14 cellular contexts compared by ENCODE assay signal in genomic region chr9:119369670-119370366, GRCh38. TPM values are rescaled to one million over a fixed set of nuclear protein-coding genes. Genes with fewer than 3 reads are reported as not detected.
DNase-seq lines count a peak whose midpoint lies in the region; ATAC-seq and TF ChIP-seq lines count a peak whose summit lies in the region.
"Had no signal": no experiment of that assay in that cellular context is flagged by ENCODE, and none has a peak within 500 bp of the region (broad histone marks: within the 10 kb centered on the region; RNA-seq: fewer than 3 reads in every experiment).

No MANE protein-coding gene starts in this region.

- no peak overlapping the region for H3K27ac Mint-ChIP-seq in activated CD4-positive, alpha-beta T cell treated with anti-CD3 and anti-CD28 coated beads, Interleukin-2, amount 10 ng/mL, durations not matched to agents 7 days and 5 days
- peak overlapping the region; percentile 52 to 94 (median 88) for H3K27ac Mint-ChIP-seq in brain
- no peak overlapping the region for H3K27ac Mint-ChIP-seq in activated CD4-positive, alpha-beta memory T cell treated with anti-CD3 and anti-CD28 coated beads for 36 hours
- H3K27ac Mint-ChIP-seq: activated T-helper 2 cell treated with anti-CD3 and anti-CD28 coated beads, Interferon-gamma antibody, Interleukin-2, Interleukin-4, amounts not matched to agents 10 μg/mL and 5 μg/mL and 100 μg/mL, durations not matched to agents 14 hours and 24 hours and 36 hours had no signal

- H3K36me3 ChIP-seq in kidney epithelial cell (ENCODE audit: control insufficient read depth, insufficient read depth, low read length) (no peaks in the 10 kb centered on the region), testis (ENCODE audit: low read depth, missing control alignments) (no peaks in the 10 kb centered on the region)
- H3K36me3 ChIP-seq: BLaER1 had no signal

- no peaks in the 10 kb centered on the region for H3K9me3 ChIP-seq in testis
- H3K9me3 ChIP-seq: BLaER1 had no signal

- WGBS in testis, 2 donors, result 4 to 6% methylated on average over 21 to 34 of the region's 34 CpGs

- no peaks in the 10 kb centered on the region for H3K36me3 Mint-ChIP-seq in activated CD4-positive, alpha-beta T cell treated with anti-CD3 and anti-CD28 coated beads, Interleukin-2, amount 10 ng/mL, durations not matched to agents 7 days and 5 days (ENCODE audit: low read depth)
- H3K36me3 Mint-ChIP-seq in brain, result no peaks in the 10 kb centered on the region
- peaks cover 1% of the 10 kb centered on the region for H3K36me3 Mint-ChIP-seq in activated CD4-positive, alpha-beta memory T cell treated with anti-CD3 and anti-CD28 coated beads for 36 hours

- H3K27ac ChIP-seq in testis, result no peak overlapping the region
- H3K27ac ChIP-seq: BLaER1 had no signal

- peaks cover 27% of the 10 kb centered on the region for H3K27me3 Mint-ChIP-seq in activated CD4-positive, alpha-beta T cell treated with anti-CD3 and anti-CD28 coated beads, Interleukin-2, amount 10 ng/mL, durations not matched to agents 7 days and 5 days
- H3K27me3 Mint-ChIP-seq in brain, result peaks cover 51% of the 10 kb centered on the region
- H3K27me3 Mint-ChIP-seq in activated CD4-positive, alpha-beta memory T cell treated with anti-CD3 and anti-CD28 coated beads for 36 hours, result peaks cover 33% of the 10 kb centered on the region

- H3K4me3 ChIP-seq in kidney epithelial cell (ENCODE audit: low read depth, low read length) (peak overlapping the region; percentile 52), testis (peak overlapping the region; percentile 49)
- H3K4me3 ChIP-seq: BLaER1 had no signal

- DNase-seq in activated CD4-positive, alpha-beta T cell treated with anti-CD3 and anti-CD28 coated beads, Interleukin-2, amount 10 ng/mL, durations not matched to agents 7 days and 5 days, result no peak
- no peak for DNase-seq in activated CD4-positive, alpha-beta T cell treated with anti-CD3 and anti-CD28 coated beads for 48 hours
- no peak for DNase-seq in kidney epithelial cell (ENCODE audit: low read depth)
- DNase-seq in testis, result no peak
- no peak for DNase-seq in mucosa of gallbladder (ENCODE audit: low spot score)
- DNase-seq in activated CD4-positive, alpha-beta memory T cell treated with anti-CD3 and anti-CD28 coated beads for 36 hours, result no peak
- DNase-seq: effector CD8-positive, alpha-beta T cell; KBM-7; stimulated activated naive CD4-positive, alpha-beta T cell treated with Interleukin-2 at 50 U/mL for 16 hours had no signal

- CTCF ChIA-PET in activated CD4-positive, alpha-beta T cell treated with anti-CD3 and anti-CD28 coated beads, Interleukin-2, amount 10 ng/mL, durations not matched to agents 7 days and 5 days (lab: Charles Lee), result no interaction called here
- CTCF ChIA-PET in activated CD4-positive, alpha-beta memory T cell treated with anti-CD3 and anti-CD28 coated beads for 36 hours (lab: Charles Lee), result no interaction called here

- no peak for ATAC-seq in GM19395 (IDR thresholded peaks at IDR 0.05; ENCODE audit: unreplicated experiment)

- H3K4me1 ChIP-seq in testis, result peaks cover 9% of the 10 kb centered on the region
- H3K4me1 ChIP-seq: BLaER1 had no signal

- peaks cover 6% of the 10 kb centered on the region for H3K9me3 Mint-ChIP-seq in activated CD4-positive, alpha-beta T cell treated with anti-CD3 and anti-CD28 coated beads, Interleukin-2, amount 10 ng/mL, durations not matched to agents 7 days and 5 days
- H3K9me3 Mint-ChIP-seq in brain, result peaks cover 0 to 13% (median 0%) of the 10 kb centered on the region in 5 experiments
- H3K9me3 Mint-ChIP-seq in activated CD4-positive, alpha-beta memory T cell treated with anti-CD3 and anti-CD28 coated beads for 36 hours, result peaks cover 13% of the 10 kb centered on the region
- H3K9me3 Mint-ChIP-seq: activated T-helper 2 cell treated with anti-CD3 and anti-CD28 coated beads, Interferon-gamma antibody, Interleukin-2, Interleukin-4, amounts not matched to agents 10 μg/mL and 5 μg/mL and 100 μg/mL, durations not matched to agents 14 hours and 24 hours and 36 hours had no signal

- H3K4me3 Mint-ChIP-seq in activated CD4-positive, alpha-beta T cell treated with anti-CD3 and anti-CD28 coated beads, Interleukin-2, amount 10 ng/mL, durations not matched to agents 7 days and 5 days, result peak overlapping the region; percentile 16
- H3K4me3 Mint-ChIP-seq in brain, result peak overlapping the region; percentile 91 to 97 (median 94)
- no peak overlapping the region for H3K4me3 Mint-ChIP-seq in activated CD4-positive, alpha-beta memory T cell treated with anti-CD3 and anti-CD28 coated beads for 36 hours

- POLR2A ChIA-PET in activated CD4-positive, alpha-beta T cell treated with anti-CD3 and anti-CD28 coated beads, Interleukin-2, amount 10 ng/mL, durations not matched to agents 7 days and 5 days (lab: Charles Lee), result no interaction called here
- POLR2A ChIA-PET in activated CD4-positive, alpha-beta memory T cell treated with anti-CD3 and anti-CD28 coated beads for 36 hours (lab: Charles Lee), result no interaction called here

- peaks cover 26% of the 10 kb centered on the region for H3K27me3 ChIP-seq in kidney epithelial cell (ENCODE audit: control insufficient read depth, insufficient read depth, low read length)
- H3K27me3 ChIP-seq in testis, result no peaks in the 10 kb centered on the region
- H3K27me3 ChIP-seq: BLaER1 had no signal

- TF ChIP-seq CTCF in brain (conservative IDR thresholded peaks at IDR 0.05), result no peak
- no peak for TF ChIP-seq CTCF in kidney epithelial cell (IDR thresholded peaks at IDR 0.05; ENCODE audit: insufficient read depth, low read length, poor library complexity, severe bottlenecking)
- TF ChIP-seq CTCF in testis (IDR thresholded peaks at IDR 0.05), result no peak

- no peak for TF ChIP-seq POLR2A in testis (IDR thresholded peaks at IDR 0.05)

- intact Hi-C loops in testis (cut with DNase I; ENCODE audit: low total_unique reads), result no loop called here
- intact Hi-C loops in activated CD4-positive, alpha-beta memory T cell treated with anti-CD3 and anti-CD28 coated beads for 36 hours (cut with micrococcal nuclease), result no loop called here

- H3K4me1 Mint-ChIP-seq in activated CD4-positive, alpha-beta T cell treated with anti-CD3 and anti-CD28 coated beads, Interleukin-2, amount 10 ng/mL, durations not matched to agents 7 days and 5 days, result peaks cover 3% of the 10 kb centered on the region
- peaks cover 49% of the 10 kb centered on the region for H3K4me1 Mint-ChIP-seq in brain
- peaks cover 3% of the 10 kb centered on the region for H3K4me1 Mint-ChIP-seq in activated CD4-positive, alpha-beta memory T cell treated with anti-CD3 and anti-CD28 coated beads for 36 hours (ENCODE audit: low read depth)

RNA-seq across cellular contexts. Expression of gene BRINP1, which starts 0.6 kb away (rescaled TPM):
- not detected for total RNA-seq in activated CD4-positive, alpha-beta T cell treated with anti-CD3 and anti-CD28 coated beads, Interleukin-2, amount 10 ng/mL, durations not matched to agents 7 days and 5 days
- polyA plus RNA-seq in brain (ENCODE audit: insufficient read depth, low read depth, low replicate concordance), result 25.0 TPM
- 0.29 and 0.82 TPM in 2 replicates for total RNA-seq in kidney epithelial cell
- 1 to 10 TPM; 1.2 to 1.7 TPM for total RNA-seq in testis
- 1.8 TPM for polyA plus RNA-seq in testis (ENCODE audit: insufficient read depth, low read depth, low replicate concordance)
- 0.46 TPM for total RNA-seq in mucosa of gallbladder
- total RNA-seq in activated CD4-positive, alpha-beta memory T cell treated with anti-CD3 and anti-CD28 coated beads for 36 hours, result not detected
- total RNA-seq: activated T-helper 2 cell treated with anti-CD3 and anti-CD28 coated beads, Interferon-gamma antibody, Interleukin-2, Interleukin-4, amounts not matched to agents 10 μg/mL and 5 μg/mL and 100 μg/mL, durations not matched to agents 14 hours and 24 hours and 36 hours; OCI-LY7 had no signal

Comparison
In these comparisons a context has a peak if more than half of its experiments do, and no peak if none do; other contexts are left out.
1. H3K27ac Mint-ChIP-seq: peak in brain (5 of 5); none in activated CD4-positive, alpha-beta T cell treated with anti-CD3 and anti-CD28 coated beads, Interleukin-2, amount 10 ng/mL, durations not matched to agents 7 days and 5 days (single experiment) and activated CD4-positive, alpha-beta memory T cell treated with anti-CD3 and anti-CD28 coated beads for 36 hours (single experiment).